In the genomic region with DNA sequence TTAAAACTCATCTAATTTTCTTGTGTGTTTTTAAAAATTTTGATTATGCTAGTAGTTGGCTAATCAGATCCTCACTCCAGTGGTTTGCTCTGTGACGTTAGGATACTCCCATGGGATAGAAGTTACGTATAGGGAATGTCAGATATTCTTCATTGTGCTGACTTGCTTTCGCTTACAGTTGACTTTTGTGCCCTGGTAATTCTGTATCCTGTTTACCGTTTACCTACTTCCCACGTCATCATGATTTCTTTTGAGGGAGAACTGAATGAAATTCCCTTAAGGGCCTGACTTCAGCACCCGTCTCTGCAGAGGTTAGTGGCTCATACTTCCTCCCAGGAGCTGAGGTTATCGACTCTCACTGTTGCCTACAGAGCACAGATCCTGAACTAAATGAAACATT, we compare ENCODE assay signal across 7 cellular contexts. TPM values are rescaled to one million over a fixed set of nuclear protein-coding genes. Genes with fewer than 3 reads are reported as not detected.
DNase-seq lines count a peak whose midpoint lies in the region; ATAC-seq and TF ChIP-seq lines count a peak whose summit lies in the region.

No MANE protein-coding gene starts in this region.

- no peak overlapping the region for H2BK20ac ChIP-seq in H9 (ENCODE audit: low read depth, low read length, poor library complexity, severe bottlenecking)

- no peak overlapping the region for H3K9ac ChIP-seq in H9 (ENCODE audit: extremely low read depth, insufficient read length, low read length)

- no peak for ATAC-seq in stimulated activated effector memory CD8-positive, alpha-beta T cell treated with anti-CD3 and anti-CD28 coated beads, Interleukin-12 subunit alpha, Interleukin-12 subunit beta, amount 100 ng/mL, for 72 hours
- ATAC-seq in GM18861 (IDR thresholded peaks at IDR 0.05; ENCODE audit: unreplicated experiment) (no peak), HG02840 (IDR thresholded peaks at IDR 0.05; ENCODE audit: low FRiP score, unreplicated experiment) (no peak)

- H2AFZ ChIP-seq in H9 (ENCODE audit: low read length): no peak overlapping the region

- no peak overlapping the region for H4K8ac ChIP-seq in H9 (replicated peaks; ENCODE audit: insufficient read length, low read depth, low read length)

- no peak overlapping the region for H2BK15ac ChIP-seq in H9 (ENCODE audit: low read depth, low read length)

- H4K20me1 ChIP-seq in H9 (ENCODE audit: control insufficient read depth, insufficient read depth, insufficient read length): no peaks in the 10 kb centered on the region

- intact Hi-C loops in activated T-helper 1 cell treated with anti-CD3 and anti-CD28 coated beads, Interleukin-12 subunit alpha, Interleukin-12 subunit beta, Interleukin-2, Interleukin-4 antibody, amounts not matched to agents 30 ng/mL and 10 ng/mL and 1 ng/mL, durations not matched to agents 14 hours and 24 hours and 36 hours (cut with micrococcal nuclease): loop anchor here (5.0 to 10.0 kb wide), 8 partner anchors 168 to 1273 kb away; a partner anchor contains a TSS

- H3K79me2 ChIP-seq in H9 (ENCODE audit: insufficient read depth, low read length): peaks cover 18% of the 10 kb centered on the region; the same call in 1 of the 2 replicates

- H3K4me1 ChIP-seq in H9 (ENCODE audit: insufficient read depth, low read length): no peaks in the 10 kb centered on the region; the same call in 1 of the 2 replicates

- no peak overlapping the region for H3K4ac ChIP-seq in H9 (ENCODE audit: low read depth, low read length)

- H3K27ac Mint-ChIP-seq in H9 (no peak overlapping the region), glutamatergic neuron (ENCODE audit: unreplicated experiment) (no peak overlapping the region)
- H3K27ac Mint-ChIP-seq in activated T-helper 1 cell treated with anti-CD3 and anti-CD28 coated beads, Interleukin-12 subunit alpha, Interleukin-12 subunit beta, Interleukin-2, Interleukin-4 antibody, amounts not matched to agents 30 ng/mL and 10 ng/mL and 1 ng/mL, durations not matched to agents 14 hours and 24 hours and 36 hours: peak overlapping the region; percentile 19
- H3K27ac Mint-ChIP-seq in stimulated activated effector memory CD8-positive, alpha-beta T cell treated with anti-CD3 and anti-CD28 coated beads, Interleukin-12 subunit alpha, Interleukin-12 subunit beta, amount 100 ng/mL, for 72 hours: no peak overlapping the region

- peaks cover 16 to 17% of the 10 kb centered on the region in 2 experiments for H3K9me3 Mint-ChIP-seq in H9
- H3K9me3 Mint-ChIP-seq in activated T-helper 1 cell treated with anti-CD3 and anti-CD28 coated beads, Interleukin-12 subunit alpha, Interleukin-12 subunit beta, Interleukin-2, Interleukin-4 antibody, amounts not matched to agents 30 ng/mL and 10 ng/mL and 1 ng/mL, durations not matched to agents 14 hours and 24 hours and 36 hours: no peaks in the 10 kb centered on the region
- peaks cover 16% of the 10 kb centered on the region for H3K9me3 Mint-ChIP-seq in glutamatergic neuron (ENCODE audit: unreplicated experiment)
- no peaks in the 10 kb centered on the region for H3K9me3 Mint-ChIP-seq in stimulated activated effector memory CD8-positive, alpha-beta T cell treated with anti-CD3 and anti-CD28 coated beads, Interleukin-12 subunit alpha, Interleukin-12 subunit beta, amount 100 ng/mL, for 72 hours

- no peak overlapping the region for H2BK5ac ChIP-seq in H9 (ENCODE audit: insufficient read length, low read length)

- no peak overlapping the region for H3K27ac ChIP-seq in H9 (ENCODE audit: insufficient read length, low read depth, low read length)

- no peak overlapping the region for H3K23ac ChIP-seq in H9 (ENCODE audit: insufficient read length, low read depth, low read length)

- H3K56ac ChIP-seq in H9 (ENCODE audit: insufficient read length, low read depth, low read length): no peak overlapping the region

- H3K27me3 ChIP-seq in H9 (ENCODE audit: insufficient read depth, low read length): no peaks in the 10 kb centered on the region

- peaks cover 9% of the 10 kb centered on the region for H3K23me2 ChIP-seq in H9 (ENCODE audit: insufficient read length, low read depth, low read length, poor library complexity, severe bottlenecking)

- no peak overlapping the region for H2BK12ac ChIP-seq in H9 (ENCODE audit: insufficient read length, low read depth, low read length)

- TF ChIP-seq CTCF in H9 (conservative IDR thresholded peaks at IDR 0.05) (no peak), glutamatergic neuron (IDR thresholded peaks at IDR 0.05; ENCODE audit: partially characterized antibody, unreplicated experiment) (no peak)

- H3K4me1 Mint-ChIP-seq in H9 (peaks cover 27 to 34% of the 10 kb centered on the region in 2 experiments), glutamatergic neuron (ENCODE audit: low read depth, unreplicated experiment) (peaks cover 32% of the 10 kb centered on the region)
- H3K4me1 Mint-ChIP-seq in activated T-helper 1 cell treated with anti-CD3 and anti-CD28 coated beads, Interleukin-12 subunit alpha, Interleukin-12 subunit beta, Interleukin-2, Interleukin-4 antibody, amounts not matched to agents 30 ng/mL and 10 ng/mL and 1 ng/mL, durations not matched to agents 14 hours and 24 hours and 36 hours (ENCODE audit: low read depth): peaks cover 54% of the 10 kb centered on the region
- H3K4me1 Mint-ChIP-seq in stimulated activated effector memory CD8-positive, alpha-beta T cell treated with anti-CD3 and anti-CD28 coated beads, Interleukin-12 subunit alpha, Interleukin-12 subunit beta, amount 100 ng/mL, for 72 hours: peaks cover 61% of the 10 kb centered on the region

- H3K27me3 Mint-ChIP-seq in H9 (ENCODE audit: low read depth): 0 out of 2 replicates have a peak, but pooled peaks cover 2% of the 10 kb centered on the region
- no peaks in the 10 kb centered on the region for H3K27me3 Mint-ChIP-seq in activated T-helper 1 cell treated with anti-CD3 and anti-CD28 coated beads, Interleukin-12 subunit alpha, Interleukin-12 subunit beta, Interleukin-2, Interleukin-4 antibody, amounts not matched to agents 30 ng/mL and 10 ng/mL and 1 ng/mL, durations not matched to agents 14 hours and 24 hours and 36 hours (ENCODE audit: insufficient read depth)
- peaks cover 17% of the 10 kb centered on the region for H3K27me3 Mint-ChIP-seq in glutamatergic neuron (ENCODE audit: unreplicated experiment)

- DNase-seq in H9 (no peak), glutamatergic neuron (no peak)
- DNase-seq in activated T-helper 1 cell treated with anti-CD3 and anti-CD28 coated beads, Interleukin-12 subunit alpha, Interleukin-12 subunit beta, Interleukin-2, Interleukin-4 antibody, amounts not matched to agents 30 ng/mL and 10 ng/mL and 1 ng/mL, durations not matched to agents 14 hours and 24 hours and 36 hours (ENCODE audit: low spot score): no peak
- no peak for DNase-seq in stimulated activated effector memory CD8-positive, alpha-beta T cell treated with anti-CD3 and anti-CD28 coated beads, Interleukin-12 subunit alpha, Interleukin-12 subunit beta, amount 100 ng/mL, for 72 hours (ENCODE audit: low spot score in 2 of 2)
- no peak for DNase-seq in stimulated activated naive CD4-positive, alpha-beta T cell treated with Interleukin-2 at 50 U/mL for 16 hours (lab: John Stamatoyannopoulos, UW)

- H3K14ac ChIP-seq in H9 (ENCODE audit: insufficient read depth, low read length): no peak overlapping the region

- no CpG with 5 or more reads among the region's 7 CpGs for WGBS in H9 (ENCODE audit: extremely low coverage, insufficient read length, low lambda C conversion rate)

- H3K18ac ChIP-seq in H9 (ENCODE audit: insufficient read length, low read depth, low read length): no peak overlapping the region

- H3K4me3 Mint-ChIP-seq in H9 (peak overlapping the region; percentile 97; a peak in 3 of 5 replicates), glutamatergic neuron (ENCODE audit: unreplicated experiment) (peak overlapping the region; percentile 100)
- H3K4me3 Mint-ChIP-seq in activated T-helper 1 cell treated with anti-CD3 and anti-CD28 coated beads, Interleukin-12 subunit alpha, Interleukin-12 subunit beta, Interleukin-2, Interleukin-4 antibody, amounts not matched to agents 30 ng/mL and 10 ng/mL and 1 ng/mL, durations not matched to agents 14 hours and 24 hours and 36 hours: peak overlapping the region; percentile 97
- peak overlapping the region; percentile 97 for H3K4me3 Mint-ChIP-seq in stimulated activated effector memory CD8-positive, alpha-beta T cell treated with anti-CD3 and anti-CD28 coated beads, Interleukin-12 subunit alpha, Interleukin-12 subunit beta, amount 100 ng/mL, for 72 hours

- H2BK120ac ChIP-seq in H9 (ENCODE audit: low read depth, low read length, poor library complexity, severe bottlenecking): no peak overlapping the region

- H3K79me1 ChIP-seq in H9 (ENCODE audit: insufficient read depth, low read depth, low read length, poor library complexity, severe bottlenecking): peaks cover 11% of the 10 kb centered on the region

- H4K91ac ChIP-seq in H9 (ENCODE audit: insufficient read length, low read depth, low read length): no peak overlapping the region

- H3K36me3 Mint-ChIP-seq in H9 (ENCODE audit: insufficient read depth in 1 of 3, low read depth in 3 of 3): peaks cover 41 to 54% (median 53%) of the 10 kb centered on the region in 3 experiments
- H3K36me3 Mint-ChIP-seq in activated T-helper 1 cell treated with anti-CD3 and anti-CD28 coated beads, Interleukin-12 subunit alpha, Interleukin-12 subunit beta, Interleukin-2, Interleukin-4 antibody, amounts not matched to agents 30 ng/mL and 10 ng/mL and 1 ng/mL, durations not matched to agents 14 hours and 24 hours and 36 hours (ENCODE audit: low read depth): peaks cover 45% of the 10 kb centered on the region
- peaks cover 22% of the 10 kb centered on the region for H3K36me3 Mint-ChIP-seq in glutamatergic neuron (ENCODE audit: unreplicated experiment)
- peaks cover 68% of the 10 kb centered on the region for H3K36me3 Mint-ChIP-seq in stimulated activated effector memory CD8-positive, alpha-beta T cell treated with anti-CD3 and anti-CD28 coated beads, Interleukin-12 subunit alpha, Interleukin-12 subunit beta, amount 100 ng/mL, for 72 hours

- H4K5ac ChIP-seq in H9 (ENCODE audit: insufficient read length, low read depth, low read length): no peak overlapping the region

- peaks cover 12% of the 10 kb centered on the region for H3K9me3 ChIP-seq in H9 (ENCODE audit: control insufficient read depth, low read depth, low read length)

- H2AK5ac ChIP-seq in H9 (ENCODE audit: insufficient read length, low read length): no peak overlapping the region

- no peak overlapping the region for H3K4me2 ChIP-seq in H9 (ENCODE audit: insufficient read depth, insufficient read length, low read length)

- H3T11ph ChIP-seq in H9 (ENCODE audit: low read length): no peak overlapping the region

RNA-seq across cellular contexts. Expression of a gene that starts 2.6 kb away (rescaled TPM):
- 163 and 171 TPM in 2 replicates for total RNA-seq in H9 (2021)
- total RNA-seq in activated T-helper 1 cell treated with anti-CD3 and anti-CD28 coated beads, Interleukin-12 subunit alpha, Interleukin-12 subunit beta, Interleukin-2, Interleukin-4 antibody, amounts not matched to agents 30 ng/mL and 10 ng/mL and 1 ng/mL, durations not matched to agents 14 hours and 24 hours and 36 hours: 209 and 214 TPM in 2 replicates
- 277 TPM for total RNA-seq in glutamatergic neuron (ENCODE audit: unreplicated experiment)

RNA-seq across cellular contexts. Expression of a gene that starts 57.5 kb away (rescaled TPM):
- 12.0 and 15.4 TPM in 2 replicates for total RNA-seq in H9 (2021)
- 11.5 and 13.1 TPM in 2 replicates for total RNA-seq in activated T-helper 1 cell treated with anti-CD3 and anti-CD28 coated beads, Interleukin-12 subunit alpha, Interleukin-12 subunit beta, Interleukin-2, Interleukin-4 antibody, amounts not matched to agents 30 ng/mL and 10 ng/mL and 1 ng/mL, durations not matched to agents 14 hours and 24 hours and 36 hours
- total RNA-seq in glutamatergic neuron (ENCODE audit: unreplicated experiment): 252 TPM

Comparison
In these comparisons a context has a peak if more than half of its experiments do, and no peak if none do; other contexts are left out.
1. RNA of a gene that starts 57.5 kb away (total RNA-seq): 252 TPM in glutamatergic neuron (single experiment); 12.0 to 15.4 TPM in H9 and 11.5 to 13.1 TPM in activated T-helper 1 cell treated with anti-CD3 and anti-CD28 coated beads, Interleukin-12 subunit alpha, Interleukin-12 subunit beta, Interleukin-2, Interleukin-4 antibody, amounts not matched to agents 30 ng/mL and 10 ng/mL and 1 ng/mL, durations not matched to agents 14 hours and 24 hours and 36 hours; every median in the first group is over 10 times any median in the second.
2. Peak in every context shown above with its lines, with median percentiles within 50 percentile points of each other: H3K4me3 Mint-ChIP-seq.